ENCODE assay signal across 31 cellular contexts in genomic region chr20:57536759-57537724, GRCh38. TPM values are rescaled to one million over a fixed set of nuclear protein-coding genes. Genes with fewer than 3 reads are reported as not detected.
"Had no signal": no experiment of that assay in that cellular context is flagged by ENCODE, and none has a peak within 500 bp of the region (broad histone marks: within the 10 kb centered on the region; RNA-seq: fewer than 3 reads in every experiment).

No MANE protein-coding gene starts in this region.

- H3K4me1 Mint-ChIP-seq: activated CD4-positive, alpha-beta T cell treated with anti-CD3 and anti-CD28 coated beads, Interleukin-2, amount 10 ng/mL, durations not matched to agents 7 days and 5 days had no signal

- H3K9me3 ChIP-seq: adrenal gland, body of pancreas had no signal

- H3K36me3 ChIP-seq: adrenal gland, breast epithelium, WERI-Rb-1 had no signal

- H3K27me3 ChIP-seq: adrenal gland, body of pancreas had no signal

- H3K36me3 Mint-ChIP-seq: activated naive CD4-positive, alpha-beta T cell treated with anti-CD3 and anti-CD28 coated beads, Interleukin-2, amount 50 U/mL, for 72 hours had no signal

- H3K9me3 Mint-ChIP-seq: activated CD4-positive, alpha-beta T cell treated with anti-CD3 and anti-CD28 coated beads, Interleukin-2, amount 10 ng/mL, durations not matched to agents 7 days and 5 days; activated naive CD4-positive, alpha-beta T cell treated with anti-CD3 and anti-CD28 coated beads for 36 hours; activated T-cell treated with anti-CD3 and anti-CD28 coated beads, Interleukin-2, amount 50 U/mL, for 24 hours; activated T-helper 1 cell treated with anti-CD3 and anti-CD28 coated beads, Interleukin-12 subunit alpha, Interleukin-12 subunit beta, Interleukin-2, Interleukin-4 antibody, amounts not matched to agents 30 ng/mL and 10 ng/mL and 1 ng/mL, durations not matched to agents 14 hours and 24 hours and 36 hours had no signal

- H3K4me3 Mint-ChIP-seq: activated CD4-positive, alpha-beta T cell treated with anti-CD3 and anti-CD28 coated beads, Interleukin-2, amount 10 ng/mL, durations not matched to agents 7 days and 5 days; activated CD8-positive, alpha-beta T cell treated with anti-CD3 and anti-CD28 coated beads, Interleukin-2, amount 10 ng/mL, durations not matched to agents 7 days and 5 days; activated naive CD4-positive, alpha-beta T cell treated with anti-CD3 and anti-CD28 coated beads for 36 hours; activated T-cell treated with anti-CD3 and anti-CD28 coated beads, Interleukin-2, amount 50 U/mL, for 24 hours; activated T-helper 1 cell treated with anti-CD3 and anti-CD28 coated beads, Interleukin-12 subunit alpha, Interleukin-12 subunit beta, Interleukin-2, Interleukin-4 antibody, amounts not matched to agents 30 ng/mL and 10 ng/mL and 1 ng/mL, durations not matched to agents 14 hours and 24 hours and 36 hours had no signal

- H3K4me3 ChIP-seq: adrenal gland, body of pancreas, breast epithelium, PC-9 had no signal

- H3K4me1 ChIP-seq: adrenal gland, breast epithelium had no signal

- H3K27ac Mint-ChIP-seq: activated CD4-positive, alpha-beta T cell treated with anti-CD3 and anti-CD28 coated beads, Interleukin-2, amount 10 ng/mL, durations not matched to agents 7 days and 5 days; activated CD8-positive, alpha-beta T cell treated with anti-CD3 and anti-CD28 coated beads, Interleukin-2, amount 10 ng/mL, durations not matched to agents 7 days and 5 days; activated naive CD4-positive, alpha-beta T cell treated with anti-CD3 and anti-CD28 coated beads for 36 hours; activated naive CD4-positive, alpha-beta T cell treated with anti-CD3 and anti-CD28 coated beads, Interleukin-2, amount 50 U/mL, for 72 hours; activated T-cell treated with anti-CD3 and anti-CD28 coated beads, Interleukin-2, amount 50 U/mL, for 24 hours; activated T-helper 1 cell treated with anti-CD3 and anti-CD28 coated beads, Interleukin-12 subunit alpha, Interleukin-12 subunit beta, Interleukin-2, Interleukin-4 antibody, amounts not matched to agents 30 ng/mL and 10 ng/mL and 1 ng/mL, durations not matched to agents 14 hours and 24 hours and 36 hours had no signal

- DNase-seq: activated CD4-positive, alpha-beta T cell treated with anti-CD3 and anti-CD28 coated beads, Interleukin-2, amount 10 ng/mL, durations not matched to agents 7 days and 5 days; activated CD4-positive, alpha-beta T cell treated with anti-CD3 and anti-CD28 coated beads, Interleukin-2, amount 50 U/mL, for 48 hours; activated CD8-positive, alpha-beta T cell treated with anti-CD3 and anti-CD28 coated beads, Interleukin-2, amount 10 ng/mL, durations not matched to agents 7 days and 5 days; activated gamma-delta T cell treated with Interleukin-2 at 50 U/mL for 16 hours; activated naive CD4-positive, alpha-beta T cell treated with anti-CD3 and anti-CD28 coated beads for 36 hours; activated T-cell treated with anti-CD3 and anti-CD28 coated beads, Interleukin-2, amount 50 U/mL, for 24 hours; adrenal gland; body of pancreas; Karpas-422; KBM-7; NCI-H1105; NCI-H1417 treated with DMSO at 0.1 percent for 48 hours; NCI-H1694; NCI-H1930; NCI-H2081 treated with DMSO at 0.1 percent for 48 hours; NCI-H226; NCI-H446 treated with DMSO at 0.1 percent for 48 hours; NCI-H524; NCI-H748 treated with DMSO at 0.1 percent for 48 hours; PC-9; Right ventricle myocardium superior; T1000; WERI-Rb-1 had no signal

- H3K4me2 ChIP-seq: PC-9 had no signal

- H3K27ac ChIP-seq: adrenal gland, body of pancreas, breast epithelium, PC-9, WERI-Rb-1 had no signal

- ATAC-seq: activated CD8-positive, alpha-beta T cell treated with anti-CD3 and anti-CD28 coated beads, Interleukin-2, amount 10 ng/mL, durations not matched to agents 7 days and 5 days; activated naive CD4-positive, alpha-beta T cell treated with anti-CD3 and anti-CD28 coated beads, Interleukin-2, amount 50 U/mL, for 72 hours; body of pancreas had no signal

- H2AFZ ChIP-seq: PC-9 had no signal

RNA-seq across cellular contexts. Expression of gene CTCFL, which starts 12.1 kb away (rescaled TPM):
- total RNA-seq: activated CD4-positive, alpha-beta T cell treated with anti-CD3 and anti-CD28 coated beads, Interleukin-2, amount 10 ng/mL, durations not matched to agents 7 days and 5 days; activated CD8-positive, alpha-beta T cell treated with anti-CD3 and anti-CD28 coated beads, Interleukin-2, amount 10 ng/mL, durations not matched to agents 7 days and 5 days; activated naive CD4-positive, alpha-beta T cell treated with anti-CD3 and anti-CD28 coated beads for 36 hours; activated naive CD4-positive, alpha-beta T cell treated with anti-CD3 and anti-CD28 coated beads, Interleukin-2, amount 50 U/mL, for 72 hours; activated T-helper 1 cell treated with anti-CD3 and anti-CD28 coated beads, Interleukin-12 subunit alpha, Interleukin-12 subunit beta, Interleukin-2, Interleukin-4 antibody, amounts not matched to agents 30 ng/mL and 10 ng/mL and 1 ng/mL, durations not matched to agents 14 hours and 24 hours and 36 hours; astrocyte; body of pancreas; breast epithelium; cardiac septum; MCF 10A; PC-9; Right ventricle myocardium superior; T-helper 1 cell treated with Interleukin-12 subunit alpha and Interleukin-12 subunit beta and Interleukin-4 antibody, amounts not matched to agents 30 ng/mL and 1 ng/mL, for 36 hours; T-helper 2 cell treated with Interferon-gamma antibody and Interleukin-4, amounts not matched to agents 100 ng/mL and 5 ng/mL, for 36 hours had no signal

RNA-seq across cellular contexts. Expression of gene PCK1, which starts 23.9 kb away (rescaled TPM):
- total RNA-seq: activated CD4-positive, alpha-beta T cell treated with anti-CD3 and anti-CD28 coated beads, Interleukin-2, amount 10 ng/mL, durations not matched to agents 7 days and 5 days; activated CD8-positive, alpha-beta T cell treated with anti-CD3 and anti-CD28 coated beads, Interleukin-2, amount 10 ng/mL, durations not matched to agents 7 days and 5 days; activated naive CD4-positive, alpha-beta T cell treated with anti-CD3 and anti-CD28 coated beads for 36 hours; activated naive CD4-positive, alpha-beta T cell treated with anti-CD3 and anti-CD28 coated beads, Interleukin-2, amount 50 U/mL, for 72 hours; activated T-helper 1 cell treated with anti-CD3 and anti-CD28 coated beads, Interleukin-12 subunit alpha, Interleukin-12 subunit beta, Interleukin-2, Interleukin-4 antibody, amounts not matched to agents 30 ng/mL and 10 ng/mL and 1 ng/mL, durations not matched to agents 14 hours and 24 hours and 36 hours; astrocyte; MCF 10A; PC-9; T-helper 1 cell treated with Interleukin-12 subunit alpha and Interleukin-12 subunit beta and Interleukin-4 antibody, amounts not matched to agents 30 ng/mL and 1 ng/mL, for 36 hours; T-helper 2 cell treated with Interferon-gamma antibody and Interleukin-4, amounts not matched to agents 100 ng/mL and 5 ng/mL, for 36 hours had no signal
